6 cellular contexts compared by ENCODE assay signal in the genomic region with DNA sequence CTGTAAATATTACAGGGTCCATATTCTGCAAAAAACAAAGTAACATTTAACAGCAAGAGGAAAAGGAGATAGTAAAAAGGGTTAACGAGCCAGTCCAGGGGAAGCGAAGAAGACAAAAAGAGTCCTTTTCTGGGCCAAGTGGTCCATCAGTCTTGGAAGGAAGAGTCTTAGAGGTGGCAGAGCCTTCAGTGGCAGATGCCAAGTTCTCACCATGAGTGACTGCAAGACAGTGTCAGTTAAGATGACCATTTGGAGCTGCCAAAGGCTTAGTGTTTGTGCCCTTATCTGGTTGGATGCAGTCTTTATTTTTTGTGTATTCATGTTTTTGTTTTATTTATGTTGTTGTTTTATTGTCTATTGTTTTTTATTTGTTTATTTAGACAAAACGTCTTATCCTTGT.
"Had no signal": no experiment of that assay in that cellular context is flagged by ENCODE, and none has a peak within 500 bp of the region (broad histone marks: within the 10 kb centered on the region; RNA-seq: fewer than 3 reads in every experiment).

No MANE protein-coding gene starts in this region.

- H3K27ac Mint-ChIP-seq: GM23338, IgD-negative memory B cell had no signal

- H3K4me1 Mint-ChIP-seq: IgD-negative memory B cell had no signal

- H2AFZ ChIP-seq: GM23338 had no signal

- H3K9me3 Mint-ChIP-seq: GM23338, H9, IgD-negative memory B cell had no signal

- H3K36me3 Mint-ChIP-seq: IgD-negative memory B cell had no signal

- H3K4me2 ChIP-seq: GM23338 had no signal

- H3K27ac ChIP-seq: HL-60 had no signal

- DNase-seq: H9, HCEC 1CT had no signal

- H3K4me3 Mint-ChIP-seq: GM23338, H9, IgD-negative memory B cell had no signal

- ATAC-seq: GM23338, HepG2 had no signal

- H3K4me3 ChIP-seq: GM23338 had no signal
